ENCODE assay signal across 1 cellular context in the genomic region with DNA sequence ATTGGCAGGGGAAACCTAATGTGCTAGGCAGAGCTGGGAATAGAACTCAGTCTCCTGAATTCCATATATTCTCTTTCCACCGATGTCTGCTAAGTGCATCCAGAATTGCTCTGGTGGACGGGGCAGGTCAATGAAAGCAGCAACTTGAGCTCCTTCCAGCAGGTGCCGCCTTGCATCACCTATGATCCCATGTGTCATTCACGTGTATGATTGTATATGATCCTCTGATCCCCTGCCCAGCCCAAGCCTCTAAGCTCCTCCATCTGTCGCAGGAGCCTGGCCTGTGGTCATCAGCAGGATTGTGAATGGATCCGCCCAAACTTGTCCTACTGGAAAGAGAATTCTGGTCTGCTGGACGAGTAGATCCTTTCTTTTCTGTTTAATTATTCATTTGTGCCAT.
TF ChIP-seq lines count a peak whose summit lies in the region.

No MANE protein-coding gene starts in this region.

TF ChIP-seq in H1, 55 proteins besides CTCF, POLR2A, EP300 and RAD21 (continued from another document):
- no peak for TF ChIP-seq ATF2 (IDR thresholded peaks at IDR 0.05; ENCODE audit: low read length)
- TF ChIP-seq SP1 (IDR thresholded peaks at IDR 0.05; ENCODE audit: low read depth, low read length) = no peak
- no peak for TF ChIP-seq TCF12 (IDR thresholded peaks at IDR 0.05; ENCODE audit: low read depth, low read length)
